Comparison of ENCODE assay signal across 27 cellular contexts in genomic region chr6:157188213-157188612, GRCh38.
DNase-seq lines count a peak whose midpoint lies in the region; ATAC-seq and TF ChIP-seq lines count a peak whose summit lies in the region.
"Had no signal": no experiment of that assay in that cellular context is flagged by ENCODE, and none has a peak within 500 bp of the region (broad histone marks: within the 10 kb centered on the region; RNA-seq: fewer than 3 reads in every experiment).

No MANE protein-coding gene starts in this region.

- no peak overlapping the region for H3K18ac ChIP-seq in IMR-90 (ENCODE audit: low read depth, low read length)

- H3K9me1 ChIP-seq in IMR-90 (ENCODE audit: insufficient read depth, low read length): peaks cover 6% of the 10 kb centered on the region; the same call in 1 of the 2 replicates

- ATAC-seq in IMR-90 (ENCODE audit: low read depth): peak; percentile 74
- peak; percentile 67 for ATAC-seq in aorta (ENCODE audit: low FRiP score)
- ATAC-seq in GM18502 (IDR thresholded peaks at IDR 0.05; ENCODE audit: poor library complexity, unreplicated experiment): no peak
- ATAC-seq: activated T-cell treated with anti-CD3 and anti-CD28 coated beads, Interleukin-2, amount 50 U/mL, for 4 hours had no signal

- intact Hi-C loops in IMR-90 (cut with micrococcal nuclease) (no loop called here), aorta (cut with DNase I) (loop anchor here (5.0 to 10.0 kb wide), 4 partner anchors 153 to 626 kb away; partner anchors contain the start of gene ARID1B (in 1 of the 2))

- dilution Hi-C loops in IMR-90 (cut with HindIII; ENCODE audit: low sequenced_read_pairs, unreplicated experiment): no loop called here

- TF ChIP-seq POLR2A in IMR-90 (IDR thresholded peaks at IDR 0.05; ENCODE audit: low read depth, low read length): no peak

- H3K4me1 ChIP-seq in IMR-90 (ENCODE audit: control insufficient read depth, insufficient read depth, low read length) (peaks cover 3% of the 10 kb centered on the region; the same call in 1 of the 2 replicates), aorta (ENCODE audit: control insufficient read depth in 1 of 2, insufficient read depth in 2 of 2, low read length in 2 of 2) (no peaks in the 10 kb centered on the region)
- peaks cover 10% of the 10 kb centered on the region for H3K4me1 ChIP-seq in effector memory CD4-positive, alpha-beta T cell (ENCODE audit: control insufficient read depth, insufficient read depth, low read length, poor library complexity, severe bottlenecking)
- H3K4me1 ChIP-seq: BLaER1 treated with 17β-estradiol and CSF1 and Interleukin-3, amounts not matched to agents 10 nM and 100 nM; prostate gland had no signal

- BruUV-seq in IMR-90 (replicated peaks; lab: Mats Ljungman, UMichigan): no TSS peak

- no peak for TF ChIP-seq CTCF in IMR-90 (conservative IDR thresholded peaks at IDR 0.05; ENCODE audit: low read depth, low read length)

- no peak overlapping the region for H3K9ac ChIP-seq in IMR-90 (ENCODE audit: low read depth, low read length)
- H3K9ac ChIP-seq: BLaER1 treated with 17β-estradiol and CSF1 and Interleukin-3, amounts not matched to agents 10 nM and 100 nM had no signal

- WGBS in IMR-90 (ENCODE audit: extremely low coverage in 2 of 2, insufficient read length in 1 of 2), 2 experiments: 73% methylated on average over 2 of the region's 7 CpGs; no CpG with 5 or more reads in 1 of the 2 experiments
- 17 to 22% methylated on average over 7 of the region's 7 CpGs for WGBS in aorta, 2 donors

- CTCF ChIA-PET in IMR-90 (lab: Yijun Ruan, JAX): interaction anchor here (1.5 kb wide), 1 partner anchor 153 kb away, joined by 8 read pairs; no protein-coding TSS in a partner anchor

- H2AFZ ChIP-seq in IMR-90 (replicated peaks; ENCODE audit: low read length, poor library complexity): no peak overlapping the region

- H3K4me3 ChIP-seq in IMR-90 (ENCODE audit: insufficient read depth, low read depth, low read length) (no peak overlapping the region), aorta (ENCODE audit: low read length in 2 of 2) (no peak overlapping the region)
- H3K4me3 ChIP-seq in effector memory CD4-positive, alpha-beta T cell (ENCODE audit: insufficient read depth, low read depth, low read length, poor library complexity, severe bottlenecking): no peak overlapping the region
- H3K4me3 ChIP-seq: BLaER1 treated with 17β-estradiol and CSF1 and Interleukin-3, amounts not matched to agents 10 nM and 100 nM; body of pancreas; dorsolateral prefrontal cortex; left ventricle myocardium inferior; prostate gland; SK-N-MC; tibial artery had no signal

- H2BK5ac ChIP-seq in IMR-90 (ENCODE audit: low read depth, low read length, poor library complexity, severe bottlenecking): no peak overlapping the region

- no peak overlapping the region for H2BK120ac ChIP-seq in IMR-90 (ENCODE audit: low read depth, low read length)

- no peak for TF ChIP-seq RAD21 in IMR-90 (IDR thresholded peaks at IDR 0.05; ENCODE audit: low read length)

- no peak overlapping the region for H4K8ac ChIP-seq in IMR-90 (ENCODE audit: low read depth in 2 of 2, low read length in 2 of 2)

- POLR2A ChIA-PET in IMR-90 (lab: Charles Lee; ENCODE audit: unreplicated experiment): no interaction called here

- no peak overlapping the region for H3K23ac ChIP-seq in IMR-90 (ENCODE audit: low read depth, low read length)

- no peak overlapping the region for H3K4me2 ChIP-seq in IMR-90 (ENCODE audit: low read depth, low read length)
- H3K4me2 ChIP-seq: BLaER1 treated with 17β-estradiol and CSF1 and Interleukin-3, amounts not matched to agents 10 nM and 100 nM had no signal

- H3K4ac ChIP-seq in IMR-90 (ENCODE audit: low read depth, low read length): no peak overlapping the region

- DNase-seq in IMR-90 (peak; percentile 81), astrocyte of the hippocampus (ENCODE audit: low read depth, low spot score) (peak; percentile 75), hepatic stellate cell (ENCODE audit: low spot score) (peak; percentile 20), aorta (no peak), NCI-H146 (lab: John Stamatoyannopoulos, UW) (no peak)
- no peak for DNase-seq in effector memory CD4-positive, alpha-beta T cell
- DNase-seq: activated CD4-positive, CD25-positive, alpha-beta regulatory T cell; activated gamma-delta T cell; activated naive CD8-positive, alpha-beta T cell treated with anti-CD3 and anti-CD28 coated beads for 36 hours; activated T-cell treated with anti-CD3 and anti-CD28 coated beads, Interleukin-2, amount 50 U/mL, for 4 hours; cerebellar nuclear complex; DMS53; dorsolateral prefrontal cortex; GF-D8; islet precursor cell; left ventricle myocardium inferior; NCI-H2029; NCI-H510A treated with DMSO at 0.1 percent for 48 hours; NK-92 treated with Interleukin-12 subunit alpha and Interleukin-12 subunit beta, amount 100 ng/mL, for 24 hours; stimulated activated CD4-positive, alpha-beta T cell treated with anti-CD3 and anti-CD28 coated beads, Interleukin-4, amount 100 ng/mL, for 24 hours; T-helper 1 cell; tibial artery had no signal

- H2BK20ac ChIP-seq in IMR-90 (ENCODE audit: low read depth, low read length): no peak overlapping the region

- peaks cover 42% of the 10 kb centered on the region for H3K36me3 ChIP-seq in IMR-90 (ENCODE audit: control insufficient read depth, insufficient read depth, low read length)
- no peaks in the 10 kb centered on the region for H3K36me3 ChIP-seq in aorta (ENCODE audit: control insufficient read depth in 1 of 2, insufficient read depth in 2 of 2, low read length in 1 of 2)
- H3K36me3 ChIP-seq in effector memory CD4-positive, alpha-beta T cell (ENCODE audit: control insufficient read depth, insufficient read depth, low read length): peaks cover 44% of the 10 kb centered on the region

- H3K79me1 ChIP-seq in IMR-90 (ENCODE audit: low read depth in 1 of 2, low read length in 2 of 2): peaks cover 6 to 11% of the 10 kb centered on the region in 2 experiments

- H3K27ac ChIP-seq in IMR-90 (ENCODE audit: insufficient read depth, low read length) (no peak overlapping the region), aorta (ENCODE audit: low read depth in 1 of 2, low read length in 2 of 2) (peak overlapping the region in 1 of 2 donors; percentile 38)
- H3K27ac ChIP-seq in effector memory CD4-positive, alpha-beta T cell (ENCODE audit: insufficient read depth, low read length, poor library complexity, severe bottlenecking): no peak overlapping the region
- H3K27ac ChIP-seq: BLaER1 treated with 17β-estradiol and CSF1 and Interleukin-3, amounts not matched to agents 10 nM and 100 nM; dorsolateral prefrontal cortex; SK-N-MC had no signal

- H3K27me3 ChIP-seq in IMR-90 (ENCODE audit: control insufficient read depth, insufficient read depth, low read length) (no peaks in the 10 kb centered on the region), aorta (ENCODE audit: control insufficient read depth in 1 of 2, insufficient read depth in 2 of 2, low read length in 1 of 2) (no peaks in the 10 kb centered on the region)
- no peaks in the 10 kb centered on the region for H3K27me3 ChIP-seq in effector memory CD4-positive, alpha-beta T cell (replicated peaks; ENCODE audit: control insufficient read depth, insufficient read depth, low read length, poor library complexity, severe bottlenecking)
- H3K27me3 ChIP-seq: BLaER1 treated with 17β-estradiol and CSF1 and Interleukin-3, amounts not matched to agents 10 nM and 100 nM; body of pancreas; dorsolateral prefrontal cortex; tibial artery had no signal

- H2BK15ac ChIP-seq in IMR-90 (ENCODE audit: low read depth, low read length): no peak overlapping the region

- no peak overlapping the region for H2AK9ac ChIP-seq in IMR-90 (replicated peaks; ENCODE audit: low read depth, low read length, poor library complexity)

- in situ Hi-C loops in IMR-90 (cut with MboI; ENCODE audit: low sequenced_read_pairs): loop anchor here (10.0 to 25.0 kb wide), 2 partner anchors 623 to 1851 kb away; no protein-coding TSS in a partner anchor

- no peak overlapping the region for H4K5ac ChIP-seq in IMR-90 (ENCODE audit: low read depth, low read length)

- H4K20me1 ChIP-seq in IMR-90 (ENCODE audit: insufficient read depth, low read length): no peaks in the 10 kb centered on the region

- no peak overlapping the region for H3K14ac ChIP-seq in IMR-90 (replicated peaks; ENCODE audit: low read depth, low read length)

- H4K91ac ChIP-seq in IMR-90 (ENCODE audit: insufficient read depth, low read depth, low read length): no peak overlapping the region

- H3K9me3 ChIP-seq in IMR-90 (ENCODE audit: control insufficient read depth, insufficient read depth, low read length) (no peaks in the 10 kb centered on the region), aorta (ENCODE audit: control insufficient read depth, low read length) (no peaks in the 10 kb centered on the region)
- H3K9me3 ChIP-seq in effector memory CD4-positive, alpha-beta T cell (ENCODE audit: control insufficient read depth, low read length): no peaks in the 10 kb centered on the region
- H3K9me3 ChIP-seq: BLaER1 treated with 17β-estradiol and CSF1 and Interleukin-3, amounts not matched to agents 10 nM and 100 nM; body of pancreas; left ventricle myocardium inferior; prostate gland; tibial artery had no signal

- H2AK5ac ChIP-seq in IMR-90 (ENCODE audit: low read depth, low read length): no peak overlapping the region

- H3K56ac ChIP-seq in IMR-90 (ENCODE audit: extremely low read depth, insufficient read depth, low read length): no peak overlapping the region

TF ChIP-seq in IMR-90, 13 proteins besides CTCF, POLR2A, EP300 and RAD21:
- TF ChIP-seq BHLHE40 (IDR thresholded peaks at IDR 0.05; ENCODE audit: low read depth, low read length) (peak; percentile 44; the same call in 1 of the 2 replicates), MAFK (IDR thresholded peaks at IDR 0.05; ENCODE audit: low read depth, low read length) (no peak), ELK1 (IDR thresholded peaks at IDR 0.05; ENCODE audit: borderline replicate concordance, low read depth, low read length) (no peak), MXI1 (IDR thresholded peaks at IDR 0.05; ENCODE audit: borderline replicate concordance, low read depth, low read length) (no peak), RCOR1 (IDR thresholded peaks at IDR 0.05; ENCODE audit: insufficient replicate concordance, low read length) (no peak), FOS (IDR thresholded peaks at IDR 0.05; ENCODE audit: low read depth, low read length) (0 out of 2 replicates have a peak, but pooled peaks have one; percentile 6), CHD1 (IDR thresholded peaks at IDR 0.05; ENCODE audit: low read depth, low read length) (no peak)

Comparison
In these comparisons a context has a peak if more than half of its experiments do, and no peak if none do; other contexts are left out.
1. DNase-seq: peak in IMR-90 (single experiment), astrocyte of the hippocampus (single experiment) and hepatic stellate cell (single experiment); none in aorta (0 of 2), NCI-H146 (single experiment) and effector memory CD4-positive, alpha-beta T cell (0 of 3).